In the genomic region with DNA sequence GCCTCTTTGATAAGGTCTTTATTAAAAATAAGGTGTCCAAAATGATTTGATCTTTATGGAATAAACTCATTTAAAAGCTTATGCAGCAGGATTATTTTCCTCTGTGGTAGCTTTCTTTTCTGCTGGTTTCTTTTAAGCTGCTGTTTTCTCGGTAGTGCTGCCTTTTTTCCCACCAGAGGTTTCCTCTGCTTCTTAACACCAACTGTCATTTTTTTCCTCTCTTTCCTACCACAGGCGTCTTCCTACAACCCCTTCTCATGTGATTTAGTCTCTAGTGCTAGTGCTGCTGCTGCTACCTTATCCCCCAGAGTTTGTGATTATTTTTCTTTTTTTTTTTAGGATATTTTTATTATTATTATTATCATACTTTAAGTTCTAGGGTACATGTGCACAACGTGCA, we compare ENCODE assay signal across 20 cellular contexts.
DNase-seq lines count a peak whose midpoint lies in the region; ATAC-seq lines count a peak whose summit lies in the region.
"Had no signal": no experiment of that assay in that cellular context is flagged by ENCODE, and none has a peak within 500 bp of the region (broad histone marks: within the 10 kb centered on the region; RNA-seq: fewer than 3 reads in every experiment).

No MANE protein-coding gene starts in this region.

- CTCF ChIA-PET in activated CD4-positive, alpha-beta T cell treated with anti-CD3 and anti-CD28 coated beads, Interleukin-2, amount 10 ng/mL, durations not matched to agents 7 days and 5 days (lab: Charles Lee) = interaction anchor here (0.5 to 1.5 kb wide), 3 partner anchors 17 to 1496 kb away, joined by 3 to 4 read pairs (median 3); no protein-coding TSS in a partner anchor
- CTCF ChIA-PET in naive thymus-derived CD4-positive, alpha-beta T cell (lab: Charles Lee) = interaction anchor here (0.9 kb wide), 1 partner anchor 36 kb away, joined by 3 read pairs; no protein-coding TSS in a partner anchor

- peaks cover 36% of the 10 kb centered on the region for H3K4me1 Mint-ChIP-seq in activated CD4-positive, alpha-beta T cell treated with anti-CD3 and anti-CD28 coated beads, Interleukin-2, amount 10 ng/mL, durations not matched to agents 7 days and 5 days
- H3K4me1 Mint-ChIP-seq in activated naive CD8-positive, alpha-beta T cell treated with anti-CD3 and anti-CD28 coated beads, Interleukin-2, amount 10 ng/mL, durations not matched to agents 7 days and 5 days = peaks cover 34% of the 10 kb centered on the region
- H3K4me1 Mint-ChIP-seq in naive thymus-derived CD4-positive, alpha-beta T cell = peaks cover 24 to 48% (median 42%) of the 10 kb centered on the region in 7 donors

- DNase-seq in activated CD4-positive, alpha-beta T cell treated with anti-CD3 and anti-CD28 coated beads, Interleukin-2, amount 10 ng/mL, durations not matched to agents 7 days and 5 days = no peak
- DNase-seq in activated CD4-positive, alpha-beta T cell treated with anti-CD3 and anti-CD28 coated beads, Interleukin-2, amount 50 U/mL, for 1 hour = no peak
- peak; percentile 77 for DNase-seq in Jurkat, Clone E6-1 (ENCODE audit: low read depth, low spot score)
- DNase-seq in activated naive CD8-positive, alpha-beta T cell treated with anti-CD3 and anti-CD28 coated beads, Interleukin-2, amount 10 ng/mL, durations not matched to agents 7 days and 5 days = no peak
- DNase-seq in naive thymus-derived CD4-positive, alpha-beta T cell = no peak
- DNase-seq in stimulated activated CD4-positive, alpha-beta T cell treated with anti-CD3 and anti-CD28 coated beads, Interleukin-2, amount 100 ng/mL, for 24 hours = no peak
- no peak for DNase-seq in HAP-1 (ENCODE audit: low spot score in 2 of 2)
- DNase-seq: activated CD4-positive, CD25-positive, alpha-beta regulatory T cell treated with anti-CD3 and anti-CD28 coated beads, Interleukin-2, amount 50 U/mL, for 72 hours; colonic mucosa; Kasumi-1; NCI-H1048; NCI-H1930; NCI-H345; Right ventricle myocardium superior; small intestine; stimulated activated CD4-positive, alpha-beta T cell treated with anti-CD3 and anti-CD28 coated beads, Interleukin-2, amount 100 ng/mL, for 48 hours; tibial artery had no signal

- no peaks in the 10 kb centered on the region for H3K27me3 ChIP-seq in naive thymus-derived CD4-positive, alpha-beta T cell (ENCODE audit: control insufficient read depth in 2 of 2, insufficient read depth in 2 of 2, low read length in 2 of 2)
- no peaks in the 10 kb centered on the region for H3K27me3 ChIP-seq in HAP-1 (ENCODE audit: low read depth)
- H3K27me3 ChIP-seq: colonic mucosa, tibial artery had no signal

- POLR2A ChIA-PET in activated CD4-positive, alpha-beta T cell treated with anti-CD3 and anti-CD28 coated beads, Interleukin-2, amount 10 ng/mL, durations not matched to agents 7 days and 5 days (lab: Charles Lee) = interaction anchor here (0.7 kb wide), 1 partner anchor 338 kb away, joined by 4 read pairs; no protein-coding TSS in a partner anchor
- POLR2A ChIA-PET in activated naive CD8-positive, alpha-beta T cell treated with anti-CD3 and anti-CD28 coated beads, Interleukin-2, amount 10 ng/mL, durations not matched to agents 7 days and 5 days (lab: Charles Lee) = no interaction called here
- POLR2A ChIA-PET in naive thymus-derived CD4-positive, alpha-beta T cell (lab: Charles Lee) = interaction anchor here (0.6 to 0.7 kb wide), 2 partner anchors 9 to 15 kb away, joined by 3 read pairs; no protein-coding TSS in a partner anchor

- peaks cover 6% of the 10 kb centered on the region for H3K9me3 Mint-ChIP-seq in activated CD4-positive, alpha-beta T cell treated with anti-CD3 and anti-CD28 coated beads, Interleukin-2, amount 10 ng/mL, durations not matched to agents 7 days and 5 days
- H3K9me3 Mint-ChIP-seq in activated naive CD8-positive, alpha-beta T cell treated with anti-CD3 and anti-CD28 coated beads, Interleukin-2, amount 10 ng/mL, durations not matched to agents 7 days and 5 days = peaks cover 8% of the 10 kb centered on the region
- peaks cover 0 to 4% (median 0%) of the 10 kb centered on the region in 11 donors for H3K9me3 Mint-ChIP-seq in naive thymus-derived CD4-positive, alpha-beta T cell

- no peaks in the 10 kb centered on the region for H3K27me3 Mint-ChIP-seq in activated CD4-positive, alpha-beta T cell treated with anti-CD3 and anti-CD28 coated beads, Interleukin-2, amount 10 ng/mL, durations not matched to agents 7 days and 5 days
- no peaks in the 10 kb centered on the region for H3K27me3 Mint-ChIP-seq in activated naive CD8-positive, alpha-beta T cell treated with anti-CD3 and anti-CD28 coated beads, Interleukin-2, amount 10 ng/mL, durations not matched to agents 7 days and 5 days
- H3K27me3 Mint-ChIP-seq in naive thymus-derived CD4-positive, alpha-beta T cell = no peaks in the 10 kb centered on the region
- H3K27me3 Mint-ChIP-seq: stimulated activated naive CD8-positive, alpha-beta T cell treated with anti-CD3 and anti-CD28 coated beads, Interleukin-15, Interleukin-2, amounts not matched to agents 100 ng/mL and 50 ng/mL, for 24 hours had no signal

- peaks cover 82% of the 10 kb centered on the region for H3K36me3 Mint-ChIP-seq in activated CD4-positive, alpha-beta T cell treated with anti-CD3 and anti-CD28 coated beads, Interleukin-2, amount 10 ng/mL, durations not matched to agents 7 days and 5 days (ENCODE audit: low read depth)
- H3K36me3 Mint-ChIP-seq in activated naive CD8-positive, alpha-beta T cell treated with anti-CD3 and anti-CD28 coated beads, Interleukin-2, amount 10 ng/mL, durations not matched to agents 7 days and 5 days = peaks cover 80% of the 10 kb centered on the region
- peaks cover 38 to 75% (median 69%) of the 10 kb centered on the region in 5 donors for H3K36me3 Mint-ChIP-seq in naive thymus-derived CD4-positive, alpha-beta T cell

- no peak overlapping the region for H3K4me3 Mint-ChIP-seq in activated CD4-positive, alpha-beta T cell treated with anti-CD3 and anti-CD28 coated beads, Interleukin-2, amount 10 ng/mL, durations not matched to agents 7 days and 5 days
- H3K4me3 Mint-ChIP-seq in activated naive CD8-positive, alpha-beta T cell treated with anti-CD3 and anti-CD28 coated beads, Interleukin-2, amount 10 ng/mL, durations not matched to agents 7 days and 5 days = peak overlapping the region; percentile 7
- H3K4me3 Mint-ChIP-seq in naive thymus-derived CD4-positive, alpha-beta T cell = no peak overlapping the region
- H3K4me3 Mint-ChIP-seq: stimulated activated naive CD8-positive, alpha-beta T cell treated with anti-CD3 and anti-CD28 coated beads, Interleukin-15, Interleukin-2, amounts not matched to agents 100 ng/mL and 50 ng/mL, for 24 hours had no signal

- H3K27ac ChIP-seq in naive thymus-derived CD4-positive, alpha-beta T cell (ENCODE audit: low read depth, low read length) = no peak overlapping the region
- H3K27ac ChIP-seq: colonic mucosa, GM23248, tibial artery had no signal

- H3K9me3 ChIP-seq in naive thymus-derived CD4-positive, alpha-beta T cell (ENCODE audit: control insufficient read depth in 2 of 3, low read length in 3 of 3) = no peaks in the 10 kb centered on the region
- no peaks in the 10 kb centered on the region for H3K9me3 ChIP-seq in HAP-1
- H3K9me3 ChIP-seq: colonic mucosa, tibial artery had no signal

- H3K36me3 ChIP-seq in naive thymus-derived CD4-positive, alpha-beta T cell (ENCODE audit: control insufficient read depth in 2 of 3, insufficient read depth in 3 of 3, low read length in 3 of 3) = peaks cover 13 to 61% (median 34%) of the 10 kb centered on the region in 3 experiments
- no peaks in the 10 kb centered on the region for H3K36me3 ChIP-seq in HAP-1 (replicated peaks)
- H3K36me3 ChIP-seq: colonic mucosa had no signal

- no peak for ATAC-seq in activated naive CD8-positive, alpha-beta T cell treated with anti-CD3 and anti-CD28 coated beads, Interleukin-2, amount 10 ng/mL, durations not matched to agents 7 days and 5 days (ENCODE audit: low read depth)
- no peak for ATAC-seq in naive thymus-derived CD4-positive, alpha-beta T cell
- ATAC-seq in HG03354 (IDR thresholded peaks at IDR 0.05; ENCODE audit: poor library complexity, severe bottlenecking, unreplicated experiment) = no peak

- peaks cover 5 to 16% of the 10 kb centered on the region in 2 donors for H3K4me1 ChIP-seq in naive thymus-derived CD4-positive, alpha-beta T cell (ENCODE audit: control insufficient read depth in 2 of 2, insufficient read depth in 2 of 2, low read length in 2 of 2)
- H3K4me1 ChIP-seq in HAP-1 = no peaks in the 10 kb centered on the region
- H3K4me1 ChIP-seq: colonic mucosa had no signal

- intact Hi-C loops in naive thymus-derived CD4-positive, alpha-beta T cell (cut with micrococcal nuclease) = no loop called here

- peak overlapping the region; percentile 15; the same call in 1 of the 2 replicates for H3K4me3 ChIP-seq in Jurkat, Clone E6-1 (ENCODE audit: low read length)
- H3K4me3 ChIP-seq in naive thymus-derived CD4-positive, alpha-beta T cell (ENCODE audit: low read length) = no peak overlapping the region
- no peak overlapping the region for H3K4me3 ChIP-seq in HAP-1
- H3K4me3 ChIP-seq: colonic mucosa, GM23248, tibial artery had no signal

- in situ Hi-C loops in HAP-1 (cut with MboI; ENCODE audit: low sequenced_read_pairs) = no loop called here

- peak overlapping the region; percentile 6 for H3K27ac Mint-ChIP-seq in activated CD4-positive, alpha-beta T cell treated with anti-CD3 and anti-CD28 coated beads, Interleukin-2, amount 10 ng/mL, durations not matched to agents 7 days and 5 days
- H3K27ac Mint-ChIP-seq in activated naive CD8-positive, alpha-beta T cell treated with anti-CD3 and anti-CD28 coated beads, Interleukin-2, amount 10 ng/mL, durations not matched to agents 7 days and 5 days = peak overlapping the region; percentile 72
- peak overlapping the region in 8 of 9 donors; percentile 21 to 86 (median 66) for H3K27ac Mint-ChIP-seq in naive thymus-derived CD4-positive, alpha-beta T cell
- H3K27ac Mint-ChIP-seq: stimulated activated naive CD8-positive, alpha-beta T cell treated with anti-CD3 and anti-CD28 coated beads, Interleukin-15, Interleukin-2, amounts not matched to agents 100 ng/mL and 50 ng/mL, for 24 hours had no signal

Comparison
In these comparisons a context has a peak if more than half of its experiments do, and no peak if none do; other contexts are left out.
1. H3K27ac Mint-ChIP-seq: peak in every context shown above with its lines; median percentile 72 in activated naive CD8-positive, alpha-beta T cell treated with anti-CD3 and anti-CD28 coated beads, Interleukin-2, amount 10 ng/mL, durations not matched to agents 7 days and 5 days; 66 in naive thymus-derived CD4-positive, alpha-beta T cell; 6 in activated CD4-positive, alpha-beta T cell treated with anti-CD3 and anti-CD28 coated beads, Interleukin-2, amount 10 ng/mL, durations not matched to agents 7 days and 5 days.